In genomic region chr11:11202885-11203284, GRCh38 we compare ENCODE assay signal across 22 cellular contexts.
"Had no signal": no experiment of that assay in that cellular context is flagged by ENCODE, and none has a peak within 500 bp of the region (broad histone marks: within the 10 kb centered on the region; RNA-seq: fewer than 3 reads in every experiment).

No MANE protein-coding gene starts in this region.

- H3K4me3 Mint-ChIP-seq: mesothelial cell of epicardium, naive B cell had no signal

- ATAC-seq: esophagus mucosa, gastrocnemius medialis, heart right ventricle, left cardiac atrium, left lung, left ventricle myocardium superior, lower lobe of right lung, mucosa of descending colon had no signal

- H3K4me1 Mint-ChIP-seq: mesothelial cell of epicardium, naive B cell had no signal

- H3K36me3 Mint-ChIP-seq: mesothelial cell of epicardium, naive B cell had no signal

- H3K27ac Mint-ChIP-seq: mesothelial cell of epicardium had no signal

- DNase-seq: dermis blood vessel endothelial cell; dorsolateral prefrontal cortex; effector CD4-positive, alpha-beta T cell; effector memory CD4-positive, alpha-beta T cell; erythroblast; esophagus squamous epithelium; foreskin fibroblast; foreskin melanocyte; gastrocnemius medialis; glutamatergic neuron; head of caudate nucleus; heart right ventricle; hippocampal formation; left cardiac atrium; left lung; left ventricle myocardium superior; lower lobe of right lung; mesenchymal stem cell; mucosa of descending colon; naive B cell had no signal
